In the genomic region with DNA sequence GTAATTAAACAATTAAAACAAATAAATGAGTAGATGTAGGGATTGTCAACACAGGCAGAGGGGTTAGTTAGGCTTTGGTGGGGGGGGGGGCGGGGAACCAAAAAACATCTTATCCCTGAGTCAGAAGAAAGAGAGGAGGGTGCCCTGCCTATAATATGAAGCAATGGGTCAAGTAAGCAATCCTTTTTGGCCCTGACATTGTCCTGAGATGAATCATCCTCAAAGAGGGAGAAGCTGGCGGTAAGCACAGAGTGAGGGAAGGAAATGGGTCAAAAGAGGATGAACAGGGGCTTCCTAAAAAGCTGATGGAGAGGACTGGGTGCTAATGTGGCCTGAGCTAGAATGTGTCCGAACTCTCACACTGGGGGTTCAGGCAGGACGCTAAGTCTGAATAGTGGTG, we compare ENCODE assay signal across 19 cellular contexts. TPM values are rescaled to one million over a fixed set of nuclear protein-coding genes. Genes with fewer than 3 reads are reported as not detected.
A peak's percentile ranks its signal among the peaks of the same experiment; 100 is the strongest.
DNase-seq lines count a peak whose midpoint lies in the region; ATAC-seq, FAIRE-seq and TF ChIP-seq lines count a peak whose summit lies in the region.
"Had no signal": no experiment of that assay in that cellular context is flagged by ENCODE, and none has a peak within 500 bp of the region (broad histone marks: within the 10 kb centered on the region; RNA-seq: fewer than 3 reads in every experiment).

No MANE protein-coding gene starts in this region.

- H3K9me3 ChIP-seq in SJSA1 (replicated peaks), result no peaks in the 10 kb centered on the region
- H3K9me3 ChIP-seq: heart left ventricle, pancreas, stomach had no signal

- ATAC-seq in GM19397 (IDR thresholded peaks at IDR 0.05; ENCODE audit: unreplicated experiment), result no peak
- ATAC-seq: activated naive CD4-positive, alpha-beta T cell treated with anti-CD3 and anti-CD28 coated beads, Interleukin-2, amount 50 U/mL, for 72 hours had no signal

- H3K27ac Mint-ChIP-seq in T-helper 2 cell treated with Interferon-gamma antibody and Interleukin-4, amounts not matched to agents 5 μg/mL and 100 μg/mL, for 36 hours, result no peak overlapping the region
- H3K27ac Mint-ChIP-seq: activated naive CD4-positive, alpha-beta T cell treated with anti-CD3 and anti-CD28 coated beads, Interleukin-2, amount 50 U/mL, for 72 hours had no signal

- DNase-seq in H54 (ENCODE audit: insufficient read length, low spot score), result peak; percentile 42
- peak; percentile 20 to 37 for DNase-seq in SJSA1 (ENCODE audit: low read depth in 1 of 2, low spot score in 2 of 2)
- peak; percentile 73 for DNase-seq in fibroblast of villous mesenchyme (ENCODE audit: low read depth)
- peak; percentile 80 for DNase-seq in stromal cell of bone marrow (ENCODE audit: low read depth)
- no peak for DNase-seq in SIG-M5 treated with dmso at 0.1 percent for 504 hours (lab: John Stamatoyannopoulos, UW; ENCODE audit: unreplicated experiment)
- DNase-seq in HK-2 (ENCODE audit: unreplicated experiment), result no peak
- no peak for DNase-seq in T-helper 2 cell treated with Interferon-gamma antibody and Interleukin-4, amounts not matched to agents 5 μg/mL and 100 μg/mL, for 36 hours (ENCODE audit: low spot score)
- DNase-seq: GF-D8; heart left ventricle; NCI-H2029; NCI-H748 treated with DMSO at 0.1 percent for 48 hours; pancreas; stimulated activated CD4-positive, alpha-beta T cell treated with anti-CD3 and anti-CD28 coated beads, Interleukin-12 subunit alpha, Interleukin-12 subunit beta, amount 100 ng/mL, for 4 hours; stomach; T-helper 2 cell had no signal

- no peaks in the 10 kb centered on the region for H3K27me3 ChIP-seq in SJSA1 (replicated peaks)
- H3K27me3 ChIP-seq: heart left ventricle, pancreas, stomach had no signal

- no peak for FAIRE-seq in H54 (lab: Jason Lieb, UNC)
- FAIRE-seq: keratinocyte, pancreas, RCC 7860 had no signal

- no peak overlapping the region for H3K27ac ChIP-seq in SJSA1
- H3K27ac ChIP-seq: pancreas had no signal

- H3K4me1 ChIP-seq in SJSA1 (replicated peaks), result peaks cover 27% of the 10 kb centered on the region
- H3K4me1 ChIP-seq: pancreas had no signal

- no peaks in the 10 kb centered on the region for H3K36me3 ChIP-seq in SJSA1
- H3K36me3 ChIP-seq: pancreas had no signal

- no peaks in the 10 kb centered on the region for H3K36me3 Mint-ChIP-seq in T-helper 2 cell treated with Interferon-gamma antibody and Interleukin-4, amounts not matched to agents 5 μg/mL and 100 μg/mL, for 36 hours (ENCODE audit: low read depth)
- H3K36me3 Mint-ChIP-seq: activated naive CD4-positive, alpha-beta T cell treated with anti-CD3 and anti-CD28 coated beads, Interleukin-2, amount 50 U/mL, for 72 hours had no signal

- no peak for TF ChIP-seq POLR2A in H54 (IDR thresholded peaks at IDR 0.05; ENCODE audit: low read depth, low read length)

- no peaks in the 10 kb centered on the region for H3K4me1 Mint-ChIP-seq in T-helper 2 cell treated with Interferon-gamma antibody and Interleukin-4, amounts not matched to agents 5 μg/mL and 100 μg/mL, for 36 hours (ENCODE audit: low read depth)

- H3K9me3 Mint-ChIP-seq in T-helper 2 cell treated with Interferon-gamma antibody and Interleukin-4, amounts not matched to agents 5 μg/mL and 100 μg/mL, for 36 hours, result no peaks in the 10 kb centered on the region
- H3K9me3 Mint-ChIP-seq: activated naive CD4-positive, alpha-beta T cell treated with anti-CD3 and anti-CD28 coated beads, Interleukin-2, amount 50 U/mL, for 72 hours had no signal

- no peak for TF ChIP-seq CTCF in fibroblast of villous mesenchyme (IDR thresholded peaks at IDR 0.05; ENCODE audit: insufficient read depth, low read depth, low read length)

- H3K4me3 Mint-ChIP-seq in T-helper 2 cell treated with Interferon-gamma antibody and Interleukin-4, amounts not matched to agents 5 μg/mL and 100 μg/mL, for 36 hours, result no peak overlapping the region

- H3K4me3 ChIP-seq in SJSA1, result no peak overlapping the region
- no peak overlapping the region for H3K4me3 ChIP-seq in fibroblast of villous mesenchyme (ENCODE audit: low read depth, low read length)
- H3K4me3 ChIP-seq: heart left ventricle, pancreas, stomach had no signal

- peaks cover 2% of the 10 kb centered on the region for H3K27me3 Mint-ChIP-seq in T-helper 2 cell treated with Interferon-gamma antibody and Interleukin-4, amounts not matched to agents 5 μg/mL and 100 μg/mL, for 36 hours (ENCODE audit: low read depth)

RNA-seq across cellular contexts. Expression of gene OLFML1, which starts 4.7 kb away (rescaled TPM):
- total RNA-seq in SJSA1 (2014; rRNA removed; shearing (Covaris generic)), result 0.09 and 1.1 TPM in 2 replicates
- total RNA-seq in fibroblast of villous mesenchyme, result 1.9 and 2.2 TPM in 2 replicates
- total RNA-seq: activated naive CD4-positive, alpha-beta T cell treated with anti-CD3 and anti-CD28 coated beads, Interleukin-2, amount 50 U/mL, for 72 hours had no signal

RNA-seq across cellular contexts. Expression of gene PPFIBP2, which starts 23.7 kb away (rescaled TPM):
- 7.4 and 17.5 TPM in 2 replicates for total RNA-seq in SJSA1 (2014; rRNA removed; shearing (Covaris generic))
- 9.7 and 20.3 TPM in 2 replicates for total RNA-seq in fibroblast of villous mesenchyme

Comparison
In these comparisons a context has a peak if more than half of its experiments do, and no peak if none do; other contexts are left out.
1. DNase-seq: peak in H54 (single experiment), SJSA1 (2 of 2), fibroblast of villous mesenchyme (single experiment) and stromal cell of bone marrow (single experiment); none in SIG-M5 treated with dmso at 0.1 percent for 504 hours (single experiment), HK-2 (single experiment) and T-helper 2 cell treated with Interferon-gamma antibody and Interleukin-4, amounts not matched to agents 5 μg/mL and 100 μg/mL, for 36 hours (single experiment).